20 cellular contexts compared by ENCODE assay signal in the genomic region with DNA sequence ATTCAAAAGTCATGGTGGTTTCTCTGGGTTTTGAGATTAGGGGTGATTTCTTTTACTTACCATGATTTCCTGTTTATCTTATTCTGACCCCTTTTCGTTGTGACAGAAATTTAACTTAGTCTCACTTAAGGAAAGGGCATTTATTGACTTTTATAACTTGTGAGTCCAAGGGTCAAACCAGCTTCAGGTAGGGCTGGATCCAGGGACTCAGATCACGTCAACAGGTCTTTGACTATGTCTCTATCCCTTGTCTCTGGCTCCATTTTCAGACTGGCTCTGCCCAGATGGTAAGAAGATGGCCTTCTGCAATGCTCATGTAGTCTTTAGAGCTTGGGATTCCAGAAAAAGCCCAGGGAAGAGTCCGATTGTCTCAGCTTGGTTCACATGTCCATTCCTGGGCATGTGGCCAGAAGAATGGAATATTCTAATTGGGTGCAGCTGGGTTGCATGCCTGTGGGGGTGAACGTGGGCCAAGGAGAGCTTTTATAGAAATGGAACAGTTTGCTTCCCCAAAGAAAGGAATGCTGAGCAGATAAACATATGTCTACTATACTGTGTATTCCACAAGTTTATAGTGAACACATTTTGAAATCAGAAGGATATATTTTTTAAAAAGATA. TPM values are rescaled to one million over a fixed set of nuclear protein-coding genes. Genes with fewer than 3 reads are reported as not detected.
DNase-seq lines count a peak whose midpoint lies in the region; ATAC-seq and TF ChIP-seq lines count a peak whose summit lies in the region.
"Had no signal": no experiment of that assay in that cellular context is flagged by ENCODE, and none has a peak within 500 bp of the region (broad histone marks: within the 10 kb centered on the region; RNA-seq: fewer than 3 reads in every experiment).

No MANE protein-coding gene starts in this region.

- in situ Hi-C loops in astrocyte of the cerebellum (cut with HindIII; ENCODE audit: low sequenced_read_pairs), result no loop called here

- no peak for ATAC-seq in activated naive CD4-positive, alpha-beta T cell treated with anti-CD3 and anti-CD28 coated beads, Interleukin-2, amount 50 U/mL, for 72 hours
- no peak for ATAC-seq in effector memory CD8-positive, alpha-beta T cell (replicated peaks)
- ATAC-seq: sciatic nerve, T-helper 17 cell had no signal

- POLR2A ChIA-PET in A673 (lab: Charles Lee; ENCODE audit: low non-redundant PET), result no interaction called here

- H3K4me3 ChIP-seq in A673 (ENCODE audit: low read depth, low read length, poor library complexity, severe bottlenecking) (no peak overlapping the region), astrocyte of the cerebellum (ENCODE audit: low read depth, low read length) (no peak overlapping the region)

- no peak overlapping the region for H3K27ac ChIP-seq in A673 (ENCODE audit: low read depth, low read length, poor library complexity, severe bottlenecking)
- H3K27ac ChIP-seq: neutrophil had no signal

- DNase-seq in A673 (ENCODE audit: low spot score), result peak; percentile 16
- DNase-seq in H4 (ENCODE audit: low spot score), result peak; percentile 21
- DNase-seq in astrocyte of the cerebellum (ENCODE audit: low read depth), result peak; percentile 76
- peak; percentile 74 for DNase-seq in iris pigment epithelial cell (ENCODE audit: low read depth)
- DNase-seq in NCI-H2196 (lab: John Stamatoyannopoulos, UW; ENCODE audit: unreplicated experiment), result no peak
- no peak for DNase-seq in activated naive CD4-positive, alpha-beta T cell treated with anti-CD3 and anti-CD28 coated beads, Interleukin-2, amount 50 U/mL, for 72 hours (ENCODE audit: low spot score in 2 of 2)
- DNase-seq in effector memory CD8-positive, alpha-beta T cell, result no peak
- no peak for DNase-seq in activated naive CD4-positive, alpha-beta T cell (lab: John Stamatoyannopoulos, UW)
- DNase-seq: activated CD8-positive, alpha-beta memory T cell treated with anti-CD3 and anti-CD28 coated beads for 24 hours; Caco-2; effector CD8-positive, alpha-beta T cell; GDM1; Karpas-422; NCI-H1417 treated with DMSO at 0.1 percent for 48 hours; NK-92 treated with Interleukin-12 subunit alpha and Interleukin-12 subunit beta, amount 100 ng/mL, for 24 hours; stimulated activated CD4-positive, alpha-beta T cell treated with anti-CD3 and anti-CD28 coated beads, Interleukin-4, amount 100 ng/mL, for 1 hour; T-helper 17 cell had no signal

- no peaks in the 10 kb centered on the region for H3K9me3 Mint-ChIP-seq in activated naive CD4-positive, alpha-beta T cell treated with anti-CD3 and anti-CD28 coated beads, Interleukin-2, amount 50 U/mL, for 72 hours
- H3K9me3 Mint-ChIP-seq in effector memory CD8-positive, alpha-beta T cell, result no peaks in the 10 kb centered on the region

- H3K36me3 Mint-ChIP-seq in activated naive CD4-positive, alpha-beta T cell treated with anti-CD3 and anti-CD28 coated beads, Interleukin-2, amount 50 U/mL, for 72 hours, result no peaks in the 10 kb centered on the region
- no peaks in the 10 kb centered on the region for H3K36me3 Mint-ChIP-seq in effector memory CD8-positive, alpha-beta T cell (ENCODE audit: insufficient read depth)

- H3K27ac Mint-ChIP-seq in activated naive CD4-positive, alpha-beta T cell treated with anti-CD3 and anti-CD28 coated beads, Interleukin-2, amount 50 U/mL, for 72 hours, result no peak overlapping the region
- no peak overlapping the region for H3K27ac Mint-ChIP-seq in effector memory CD8-positive, alpha-beta T cell
- H3K27ac Mint-ChIP-seq: T-helper 17 cell had no signal

- H3K4me1 ChIP-seq in A673 (ENCODE audit: insufficient read depth, low read length, poor library complexity, severe bottlenecking), result no peaks in the 10 kb centered on the region
- H3K4me1 ChIP-seq: Caco-2 had no signal

- intact Hi-C loops in A673 (cut with micrococcal nuclease; ENCODE audit: unreplicated experiment), result no loop called here

- no peak overlapping the region for H3K4me3 Mint-ChIP-seq in effector memory CD8-positive, alpha-beta T cell
- H3K4me3 Mint-ChIP-seq: T-helper 17 cell had no signal

- peaks cover 21% of the 10 kb centered on the region for H3K27me3 ChIP-seq in A673 (replicated peaks; ENCODE audit: insufficient read depth, low read depth, low read length, poor library complexity)
- H3K27me3 ChIP-seq: neutrophil had no signal

- TF ChIP-seq CTCF in A673 (conservative IDR thresholded peaks at IDR 0.05; ENCODE audit: low read depth, low read length) (no peak), astrocyte of the cerebellum (IDR thresholded peaks at IDR 0.05; ENCODE audit: low read depth, low read length, missing control alignments) (no peak)

- H3K27me3 Mint-ChIP-seq in effector memory CD8-positive, alpha-beta T cell, result peaks cover 8 to 12% of the 10 kb centered on the region in 2 donors

- no peaks in the 10 kb centered on the region for H3K9me3 ChIP-seq in A673 (ENCODE audit: low read depth, low read length, poor library complexity, severe bottlenecking)
- H3K9me3 ChIP-seq: Caco-2, neutrophil had no signal

- no peaks in the 10 kb centered on the region for H3K36me3 ChIP-seq in A673 (ENCODE audit: insufficient read depth, low read length, poor library complexity, severe bottlenecking)
- H3K36me3 ChIP-seq: neutrophil had no signal

- CTCF ChIA-PET in A673 (lab: Charles Lee), result no interaction called here

- no peaks in the 10 kb centered on the region for H3K4me1 Mint-ChIP-seq in effector memory CD8-positive, alpha-beta T cell (ENCODE audit: low read depth in 2 of 2)

- BruUV-seq in A673 (replicated peaks; lab: Mats Ljungman, UMichigan), result no TSS peak

RNA-seq across cellular contexts. Expression of a gene that starts 13.4 kb away (rescaled TPM):
- 0.26 and 0.34 TPM in 2 replicates for total RNA-seq in A673 (2021)
- 0.56 TPM in 1 of 2 replicates, not detected in the other for total RNA-seq in H4 (2014; rRNA removed; shearing (Covaris generic))
- 1 to 10 TPM in 1 of 2 donors, under 1 TPM in 1; 0.20 to 1.1 TPM for total RNA-seq in activated naive CD4-positive, alpha-beta T cell treated with anti-CD3 and anti-CD28 coated beads, Interleukin-2, amount 50 U/mL, for 72 hours
- total RNA-seq: cardiac septum had no signal

Comparison
In these comparisons a context has a peak if more than half of its experiments do, and no peak if none do; other contexts are left out.
1. DNase-seq: peak in A673 (single experiment), H4 (single experiment), astrocyte of the cerebellum (single experiment) and iris pigment epithelial cell (single experiment); none in NCI-H2196 (single experiment), activated naive CD4-positive, alpha-beta T cell treated with anti-CD3 and anti-CD28 coated beads, Interleukin-2, amount 50 U/mL, for 72 hours (0 of 2), effector memory CD8-positive, alpha-beta T cell (0 of 3) and activated naive CD4-positive, alpha-beta T cell (0 of 4).